ENCODE assay signal across 9 cellular contexts in the genomic region with DNA sequence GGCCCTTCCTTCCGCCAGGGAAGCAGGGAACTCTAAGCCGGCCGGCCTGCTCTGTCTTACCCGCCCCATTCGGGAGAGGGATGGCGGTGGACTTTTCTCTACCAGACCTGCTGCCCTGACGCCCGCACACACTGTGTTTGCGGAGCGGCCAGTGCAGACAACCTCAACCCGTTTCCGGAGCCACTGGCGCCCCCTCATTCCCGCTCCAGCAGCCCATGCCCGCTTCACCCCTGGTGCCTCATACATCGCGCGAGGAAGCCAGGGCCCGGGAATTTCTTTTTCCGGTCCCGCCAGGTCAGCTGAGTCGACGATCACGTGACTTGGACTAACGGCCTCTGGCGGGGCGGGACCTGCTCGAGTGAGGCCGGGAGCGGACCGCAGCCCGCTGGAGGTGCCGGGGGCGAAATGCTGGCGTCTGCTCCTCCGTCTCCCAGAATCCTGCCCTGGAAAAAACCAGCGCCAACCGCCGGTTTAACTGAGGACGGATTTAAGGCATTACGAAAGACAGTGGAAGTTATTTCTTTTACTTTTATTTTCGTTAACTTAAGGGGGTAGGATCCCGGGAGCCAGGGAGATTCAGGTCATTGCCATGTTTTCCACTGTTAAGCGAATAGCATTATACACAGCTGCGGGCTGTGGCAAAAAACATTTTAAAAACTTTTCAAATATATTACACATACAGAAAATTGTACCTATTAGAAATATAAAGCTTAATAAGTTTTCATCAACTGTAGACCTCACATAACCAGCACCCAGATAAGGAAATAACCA. TPM values are rescaled to one million over a fixed set of nuclear protein-coding genes. Genes with fewer than 3 reads are reported as not detected.
DNase-seq lines count a peak whose midpoint lies in the region; ATAC-seq and TF ChIP-seq lines count a peak whose summit lies in the region.
"Not testable (repeated sequence)": the region's sequence is repeated elsewhere in the genome, so short reads cannot be mapped to it uniquely, and the experiment has no call there.
"Had no signal": no experiment of that assay in that cellular context is flagged by ENCODE, and none has a peak within 500 bp of the region (broad histone marks: within the 10 kb centered on the region; RNA-seq: fewer than 3 reads in every experiment).

No MANE protein-coding gene starts in this region.

- H3K9me2 ChIP-seq in neural cell (ENCODE audit: insufficient read depth, low read length), result not testable (repeated sequence)

- CTCF ChIA-PET in CD4-positive, alpha-beta memory T cell (lab: Charles Lee; ENCODE audit: partially characterized antibody), result not testable (repeated sequence)

- not testable (repeated sequence) for H3K36me3 ChIP-seq in CD4-positive, alpha-beta memory T cell (ENCODE audit: insufficient read depth, low read length); body of pancreas (replicated peaks in 1 of 2; ENCODE audit: insufficient read depth in 1 of 2, low read depth in 2 of 2); heart left ventricle; neural cell (ENCODE audit: insufficient read depth, low read length)

- peak overlapping the region; percentile 84 to 90 (median 88) for H3K4me3 Mint-ChIP-seq in CD4-positive, alpha-beta memory T cell

- H3K4me2 ChIP-seq in neural cell (ENCODE audit: low read length), result not testable (repeated sequence)

- H4K20me1 ChIP-seq in neural cell (ENCODE audit: insufficient read depth), result not testable (repeated sequence)

- not testable (repeated sequence) for H3K9me3 ChIP-seq in CD4-positive, alpha-beta memory T cell (ENCODE audit: control insufficient read depth in 1 of 2, low read length in 2 of 2); body of pancreas; heart left ventricle; neural cell (ENCODE audit: low read length)

- H3K4me1 Mint-ChIP-seq in CD4-positive, alpha-beta memory T cell, result not testable (repeated sequence)

- not testable (repeated sequence) for H3F3A ChIP-seq in neural cell (ENCODE audit: insufficient read depth, low read length, poor library complexity, severe bottlenecking)

- intact Hi-C loops in CD4-positive, alpha-beta memory T cell (cut with micrococcal nuclease); body of pancreas (cut with DNase I); heart left ventricle (cut with DNase I): not testable (repeated sequence)

- POLR2A ChIA-PET in CD4-positive, alpha-beta memory T cell (lab: Charles Lee; ENCODE audit: partially characterized antibody), result not testable (repeated sequence)

- H3K9me3 Mint-ChIP-seq in CD4-positive, alpha-beta memory T cell, result not testable (repeated sequence)

- not testable (repeated sequence) for H3K36me3 Mint-ChIP-seq in CD4-positive, alpha-beta memory T cell

- peak overlapping the region; percentile 58 to 92 (median 88) for H3K27ac Mint-ChIP-seq in CD4-positive, alpha-beta memory T cell

- not testable (repeated sequence) for H3K79me2 ChIP-seq in neural cell (replicated peaks; ENCODE audit: insufficient read depth, low read length)

- H3K27me3 ChIP-seq in CD4-positive, alpha-beta memory T cell (ENCODE audit: insufficient read depth, low read length); body of pancreas; heart left ventricle; neural cell (ENCODE audit: insufficient read depth, low read depth, low read length): not testable (repeated sequence)

- peak overlapping the region in 1 of 2 donors; percentile 45 for H3K4me3 ChIP-seq in CD4-positive, alpha-beta memory T cell (ENCODE audit: low read length in 2 of 2)
- peak overlapping the region in 1 of 2 donors; percentile 18 for H3K4me3 ChIP-seq in body of pancreas
- H3K4me3 ChIP-seq in heart left ventricle, result peak overlapping the region in 11 of 12 donors; percentile 2 to 62 (median 54)
- H3K4me3 ChIP-seq in neural cell (ENCODE audit: low read length), result peak overlapping the region; percentile 57

- not testable (repeated sequence) for H3K4me1 ChIP-seq in CD4-positive, alpha-beta memory T cell (ENCODE audit: insufficient read depth, low read length); body of pancreas; heart left ventricle

- H3K27me3 Mint-ChIP-seq in CD4-positive, alpha-beta memory T cell, result not testable (repeated sequence)

- ATAC-seq in GM21381 (IDR thresholded peaks at IDR 0.05; ENCODE audit: unreplicated experiment), result peak; percentile 85
- ATAC-seq in activated CD4-positive, CD25-positive, alpha-beta regulatory T cell treated with anti-CD3 and anti-CD28 coated beads, Interleukin-2, amount 50 U/mL, for 24 hours, result peak; percentile 80 to 83
- ATAC-seq in body of pancreas, result peak; percentile 98
- ATAC-seq in heart left ventricle, result peak; percentile 95 to 98 (median 98)

- not testable (repeated sequence) for H3K27ac ChIP-seq in CD4-positive, alpha-beta memory T cell (ENCODE audit: low read depth, low read length); neural cell (ENCODE audit: low read length)
- peak overlapping the region in 1 of 4 donors; percentile 45 for H3K27ac ChIP-seq in body of pancreas
- peak overlapping the region in 7 of 12 donors; percentile 34 to 71 (median 60) for H3K27ac ChIP-seq in heart left ventricle

- H2AFZ ChIP-seq in neural cell (ENCODE audit: low read depth, low read length), result not testable (repeated sequence)

- TF ChIP-seq POLR2A in body of pancreas (IDR thresholded peaks at IDR 0.05) (peak in 1 of 3 donors; percentile 49), heart left ventricle (IDR thresholded peaks at IDR 0.05) (peak in 1 of 2 donors; percentile 33)

- H3K9ac ChIP-seq in neural cell (ENCODE audit: low read length), result peak overlapping the region; percentile 47

- not testable (repeated sequence) for TF ChIP-seq RAD21 in neural cell (conservative IDR thresholded peaks at IDR 0.05)

- peak; percentile 43 to 70 (median 58) for DNase-seq in CD4-positive, alpha-beta memory T cell
- DNase-seq in HPDE6-E6E7 (ENCODE audit: extremely low spot score) (peak; percentile 70), body of pancreas (peak; percentile 91 to 95 (median 92)), heart left ventricle (peak; percentile 90 to 94 (median 93))
- DNase-seq in stimulated activated CD8-positive, alpha-beta memory T cell treated with anti-CD3 and anti-CD28 coated beads, Interleukin-15, amount 100 ng/mL, for 4 hours (ENCODE audit: low read depth in 2 of 2), result peak; percentile 34 to 49

- TF ChIP-seq CTCF in body of pancreas (IDR thresholded peaks at IDR 0.05), result peak in 1 of 7 experiments; percentile 30
- TF ChIP-seq CTCF in heart left ventricle (IDR thresholded peaks at IDR 0.05); neural cell (IDR thresholded peaks at IDR 0.05; ENCODE audit: poor library complexity, severe bottlenecking): not testable (repeated sequence)

- WGBS in body of pancreas, 2 donors, result 1 to 5% methylated on average over 4 to 17 of the region's 45 CpGs
- WGBS in heart left ventricle, 4 donors, result 0 to 4% (median 4%) methylated on average over 18 to 35 of the region's 45 CpGs; no CpG with 5 or more reads in 1 of the 4 donors

- peak; percentile 11 for TF ChIP-seq EP300 in neural cell (conservative IDR thresholded peaks at IDR 0.05; ENCODE audit: poor library complexity, severe bottlenecking)

TF ChIP-seq in neural cell, 6 proteins besides CTCF, POLR2A, EP300 and RAD21:
- TF ChIP-seq TAF1 (IDR thresholded peaks at IDR 0.05; ENCODE audit: low read depth), result peak; percentile 30
- TF ChIP-seq POLR2AphosphoS5 (IDR thresholded peaks at IDR 0.05), result peak; percentile 61

RNA-seq across cellular contexts. Expression of gene GOLGA6A, which starts 17.8 kb away (rescaled TPM):
- under 1 TPM; 0.17 to 0.20 TPM for total RNA-seq in CD4-positive, alpha-beta memory T cell
- polyA plus RNA-seq in CD4-positive, alpha-beta memory T cell, result not detected
- total RNA-seq in body of pancreas (not detected), heart left ventricle (not detected)
- polyA plus RNA-seq in heart left ventricle (not detected), neural cell (0.50 TPM in 2 replicates)
- polyA minus RNA-seq in neural cell, result 0.12 and 0.24 TPM in 2 replicates
- total RNA-seq: activated CD8-positive, alpha-beta memory T cell treated with anti-CD3 and anti-CD28 coated beads for 36 hours had no signal

RNA-seq across cellular contexts. Expression of gene ISLR2, which starts 30.2 kb away (rescaled TPM):
- total RNA-seq in CD4-positive, alpha-beta memory T cell, result not detected
- not detected for polyA plus RNA-seq in CD4-positive, alpha-beta memory T cell
- total RNA-seq in body of pancreas (not detected), heart left ventricle (1 to 10 TPM; 1.6 to 9.0 (median 2.9) TPM)
- polyA plus RNA-seq in heart left ventricle (1 to 10 TPM; 4.6 to 5.6 TPM), neural cell (301 and 330 TPM in 2 replicates)
- 444 and 493 TPM in 2 replicates for polyA minus RNA-seq in neural cell
- total RNA-seq: activated CD8-positive, alpha-beta memory T cell treated with anti-CD3 and anti-CD28 coated beads for 36 hours had no signal

Comparison
In these comparisons a context has a peak if more than half of its experiments do, and no peak if none do; other contexts are left out.
1. DNase-seq: peak in every context shown above with its lines; median percentile 93 in heart left ventricle; 92 in body of pancreas; 70 in HPDE6-E6E7; 58 in CD4-positive, alpha-beta memory T cell; 42 in stimulated activated CD8-positive, alpha-beta memory T cell treated with anti-CD3 and anti-CD28 coated beads, Interleukin-15, amount 100 ng/mL, for 4 hours.